Comparison of ENCODE assay signal across 2 cellular contexts in the genomic region with DNA sequence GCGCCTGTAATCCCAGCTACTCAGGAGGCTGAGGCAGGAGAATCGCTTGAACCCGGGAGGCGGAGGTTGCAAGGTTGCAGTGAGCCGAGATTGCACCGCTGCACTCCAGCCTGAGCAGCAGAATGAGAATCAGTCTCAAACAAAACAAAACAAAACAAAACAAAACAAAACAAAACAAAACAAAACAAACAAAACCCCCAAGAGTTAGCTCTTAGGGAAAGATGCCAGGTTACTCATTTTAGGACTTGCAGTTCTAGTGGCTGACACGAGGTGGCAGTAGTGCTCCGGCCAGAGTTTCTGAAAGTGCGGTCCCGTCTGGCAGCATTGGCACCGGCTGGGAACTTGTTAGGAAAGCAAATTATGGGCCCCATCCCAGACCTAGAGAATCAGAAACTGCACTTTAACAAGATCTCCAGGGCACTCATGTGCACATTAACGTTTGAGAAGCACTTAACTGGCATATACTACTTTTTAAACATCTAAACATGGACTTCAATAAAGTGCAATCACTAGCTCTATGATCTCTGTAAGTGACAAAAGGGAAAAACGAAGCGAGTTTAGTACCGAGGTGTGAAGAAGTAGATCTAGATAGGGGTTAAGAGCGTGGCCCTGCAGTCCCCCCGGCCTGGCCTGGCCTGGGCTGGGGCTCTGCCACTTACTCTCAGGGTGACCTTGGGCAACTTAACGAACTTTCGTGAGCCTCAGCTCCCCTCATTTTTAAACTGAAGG.
TF ChIP-seq lines count a peak whose summit lies in the region.

No MANE protein-coding gene starts in this region.

TF ChIP-seq in Ishikawa, 13 proteins besides CTCF, POLR2A, EP300 and RAD21 (continued from another document):
- no peak for TF ChIP-seq REST (IDR thresholded peaks at IDR 0.05; ENCODE audit: low read depth)

TF ChIP-seq in SK-N-SH, 30 proteins besides CTCF, POLR2A, EP300 and RAD21 (continued from another document):
- TF ChIP-seq PBX3 (IDR thresholded peaks at IDR 0.05) = no peak
- TF ChIP-seq JUND (IDR thresholded peaks at IDR 0.05) = no peak
- TF ChIP-seq, protein P1, sequence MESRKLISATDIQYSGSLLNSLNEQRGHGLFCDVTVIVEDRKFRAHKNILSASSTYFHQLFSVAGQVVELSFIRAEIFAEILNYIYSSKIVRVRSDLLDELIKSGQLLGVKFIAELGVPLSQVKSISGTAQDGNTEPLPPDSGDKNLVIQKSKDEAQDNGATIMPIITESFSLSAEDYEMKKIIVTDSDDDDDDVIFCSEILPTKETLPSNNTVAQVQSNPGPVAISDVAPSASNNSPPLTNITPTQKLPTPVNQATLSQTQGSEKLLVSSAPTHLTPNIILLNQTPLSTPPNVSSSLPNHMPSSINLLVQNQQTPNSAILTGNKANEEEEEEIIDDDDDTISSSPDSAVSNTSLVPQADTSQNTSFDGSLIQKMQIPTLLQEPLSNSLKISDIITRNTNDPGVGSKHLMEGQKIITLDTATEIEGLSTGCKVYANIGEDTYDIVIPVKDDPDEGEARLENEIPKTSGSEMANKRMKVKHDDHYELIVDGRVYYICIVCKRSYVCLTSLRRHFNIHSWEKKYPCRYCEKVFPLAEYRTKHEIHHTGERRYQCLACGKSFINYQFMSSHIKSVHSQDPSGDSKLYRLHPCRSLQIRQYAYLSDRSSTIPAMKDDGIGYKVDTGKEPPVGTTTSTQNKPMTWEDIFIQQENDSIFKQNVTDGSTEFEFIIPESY (IDR thresholded peaks at IDR 0.05; ENCODE audit: borderline replicate concordance, low read depth) = no peak
- no peak for TF ChIP-seq EZH2phosphoT487 (IDR thresholded peaks at IDR 0.05; ENCODE audit: borderline replicate concordance, low read depth)
